In genomic region chr18:12048827-12049175, GRCh38 we compare ENCODE assay signal across 15 cellular contexts.
DNase-seq lines count a peak whose midpoint lies in the region; ATAC-seq and TF ChIP-seq lines count a peak whose summit lies in the region.
"Had no signal": no experiment of that assay in that cellular context is flagged by ENCODE, and none has a peak within 500 bp of the region (broad histone marks: within the 10 kb centered on the region; RNA-seq: fewer than 3 reads in every experiment).

No MANE protein-coding gene starts in this region.

- H3K36me3 Mint-ChIP-seq in stimulated activated memory B cell treated with anti-CD40 and anti-IgM and Interleukin-4, amounts not matched to agents 10 μg/mL and 1 μg/mL and 100 μg/mL, for 72 hours = no peaks in the 10 kb centered on the region

- ATAC-seq in stimulated activated memory B cell treated with anti-CD40 and anti-IgM and Interleukin-4, amounts not matched to agents 10 μg/mL and 1 μg/mL and 100 μg/mL, for 72 hours = no peak
- ATAC-seq in HG03196 (IDR thresholded peaks at IDR 0.05; ENCODE audit: unreplicated experiment) = no peak
- no peak for ATAC-seq in GM19463 (IDR thresholded peaks at IDR 0.05; ENCODE audit: unreplicated experiment)
- no peak for ATAC-seq in GM21737 (IDR thresholded peaks at IDR 0.05; ENCODE audit: unreplicated experiment)

- no peaks in the 10 kb centered on the region for H3K9me3 Mint-ChIP-seq in stimulated activated memory B cell treated with anti-CD40 and anti-IgM and Interleukin-4, amounts not matched to agents 10 μg/mL and 1 μg/mL and 100 μg/mL, for 72 hours
- H3K9me3 Mint-ChIP-seq: activated B cell treated with CpG ODN at 0.5 μM for 24 hours, H9 had no signal

- H3K4me3 ChIP-seq in fibroblast of mammary gland (ENCODE audit: control insufficient read depth, low read depth, low read length) = no peak overlapping the region
- H3K4me3 ChIP-seq: cardiac muscle cell, right atrium auricular region had no signal

- DNase-seq in GM04503 (ENCODE audit: low read depth) = peak; percentile 39
- DNase-seq in RKO (ENCODE audit: low spot score) = peak; percentile 14
- DNase-seq in fibroblast of mammary gland (ENCODE audit: low read depth) = peak; percentile 78
- DNase-seq: activated B cell treated with CpG ODN at 0.5 μM for 24 hours, NCI-H1417 treated with DMSO at 0.1 percent for 48 hours, NCI-H748 treated with DMSO at 0.1 percent for 48 hours, SK-N-SH, substantia nigra had no signal

- no peak for TF ChIP-seq CTCF in fibroblast of mammary gland (conservative IDR thresholded peaks at IDR 0.05; ENCODE audit: control insufficient read depth, insufficient read depth, low read depth, low read length)

- no peaks in the 10 kb centered on the region for H3K27me3 Mint-ChIP-seq in stimulated activated memory B cell treated with anti-CD40 and anti-IgM and Interleukin-4, amounts not matched to agents 10 μg/mL and 1 μg/mL and 100 μg/mL, for 72 hours
- H3K27me3 Mint-ChIP-seq: activated B cell treated with CpG ODN at 0.5 μM for 24 hours had no signal

- H3K27ac Mint-ChIP-seq in stimulated activated memory B cell treated with anti-CD40 and anti-IgM and Interleukin-4, amounts not matched to agents 10 μg/mL and 1 μg/mL and 100 μg/mL, for 72 hours = peak overlapping the region; percentile 77
- H3K27ac Mint-ChIP-seq: H9 had no signal

- peaks cover 71% of the 10 kb centered on the region for H3K4me1 Mint-ChIP-seq in stimulated activated memory B cell treated with anti-CD40 and anti-IgM and Interleukin-4, amounts not matched to agents 10 μg/mL and 1 μg/mL and 100 μg/mL, for 72 hours

- peak overlapping the region; percentile 10 for H3K4me3 Mint-ChIP-seq in stimulated activated memory B cell treated with anti-CD40 and anti-IgM and Interleukin-4, amounts not matched to agents 10 μg/mL and 1 μg/mL and 100 μg/mL, for 72 hours
- H3K4me3 Mint-ChIP-seq: H9 had no signal

Comparison
In these comparisons a context has a peak if more than half of its experiments do, and no peak if none do; other contexts are left out.
1. DNase-seq: peak in every context shown above with its lines; median percentile 78 in fibroblast of mammary gland; 39 in GM04503; 14 in RKO.